In genomic region chr16:75550211-75550662, GRCh38 we compare ENCODE assay signal across 8 cellular contexts. TPM values are rescaled to one million over a fixed set of nuclear protein-coding genes. Genes with fewer than 3 reads are reported as not detected.
DNase-seq lines count a peak whose midpoint lies in the region; ATAC-seq and TF ChIP-seq lines count a peak whose summit lies in the region.

No MANE protein-coding gene starts in this region.

- peak overlapping the region; percentile 73 for H3K27ac ChIP-seq in caudate nucleus (ENCODE audit: low read depth, low read length)
- peak overlapping the region; percentile 62 for H3K27ac ChIP-seq in layer of hippocampus (ENCODE audit: low read depth, low read length)
- peak overlapping the region; percentile 48 to 67 (median 60) for H3K27ac ChIP-seq in transverse colon

- DNase-seq in Ammon's horn (ENCODE audit: low spot score) = peak; percentile 86
- peak; percentile 88 for DNase-seq in NOMO-1 treated with dmso at 0.1 percent for 144 hours (lab: John Stamatoyannopoulos, UW; ENCODE audit: unreplicated experiment)
- DNase-seq in caudate nucleus (lab: John Stamatoyannopoulos, UW) = peak in 46 of 61 donors; percentile 6 to 87 (median 32)
- peak; percentile 72 for DNase-seq in transverse colon
- DNase-seq in NCI-H345 treated with DMSO at 0.1 percent for 48 hours (lab: John Stamatoyannopoulos, UW; ENCODE audit: unreplicated experiment) = no peak

- peak overlapping the region in 3 of 4 donors; percentile 19 to 39 (median 27) for H3K4me3 ChIP-seq in transverse colon

- in situ Hi-C loops in transverse colon (cut with MboI; ENCODE audit: low pct_ligation_motif_present in 1 of 4, low pct_unique_long_range_greater_than_20kb in 1 of 4, low sequenced_read_pairs in 3 of 4) = no loop called here

- H3K9me3 ChIP-seq in transverse colon = no peaks in the 10 kb centered on the region

- H3K27me3 ChIP-seq in layer of hippocampus (ENCODE audit: control insufficient read depth, insufficient read depth, low read length) = no peaks in the 10 kb centered on the region
- no peaks in the 10 kb centered on the region for H3K27me3 ChIP-seq in transverse colon

- no peaks in the 10 kb centered on the region for H3K36me3 ChIP-seq in transverse colon

- no peak for TF ChIP-seq POLR2A in transverse colon (IDR thresholded peaks at IDR 0.05)

- intact Hi-C loops in transverse colon (cut with DNase I; ENCODE audit: low total_unique reads) = no loop called here

- peak; percentile 39 to 86 (median 61) for TF ChIP-seq CTCF in transverse colon (IDR thresholded peaks at IDR 0.05)

- WGBS in transverse colon (ENCODE audit: low coverage in 1 of 2), 2 donors = 21 to 50% methylated on average over 5 to 7 of the region's 7 CpGs

- no peak for TF ChIP-seq EP300 in transverse colon (IDR thresholded peaks at IDR 0.05; ENCODE audit: low read depth)

- peak; percentile 50 for ATAC-seq in GM18499 (IDR thresholded peaks at IDR 0.05; ENCODE audit: insufficient read depth, unreplicated experiment)
- ATAC-seq in HG02852 (IDR thresholded peaks at IDR 0.05; ENCODE audit: unreplicated experiment) = peak; percentile 80

- H3K4me1 ChIP-seq in transverse colon = peaks cover 0 to 13% (median 6%) of the 10 kb centered on the region in 4 donors

RNA-seq across cellular contexts. Expression of gene TMEM231, which starts 5.8 kb away (rescaled TPM):
- total RNA-seq in transverse colon = 10 to 100 TPM in 1 of 4 donors, 1 to 10 TPM in 3; 1.5 to 12.5 (median 5.3) TPM

RNA-seq across cellular contexts. Expression of gene CHST5, which starts 14.3 kb away (rescaled TPM):
- total RNA-seq in transverse colon = 10 to 100 TPM; 17.6 to 52.0 (median 33.8) TPM

RNA-seq across cellular contexts. Expression of gene GABARAPL2, which starts 15.9 kb away (rescaled TPM):
- 100 to 1,000 TPM in 1 of 4 donors, 10 to 100 TPM in 3; 40.0 to 128 (median 81.3) TPM for total RNA-seq in transverse colon

RNA-seq across cellular contexts. Expression of gene CHST6, which starts 55.0 kb away (rescaled TPM):
- 1 to 10 TPM; 1.7 to 3.7 (median 2.9) TPM for total RNA-seq in transverse colon
